Comparison of ENCODE assay signal across 25 cellular contexts in genomic region chr10:92837462-92837861, GRCh38.
"Had no signal": no experiment of that assay in that cellular context is flagged by ENCODE, and none has a peak within 500 bp of the region (broad histone marks: within the 10 kb centered on the region; RNA-seq: fewer than 3 reads in every experiment).

No MANE protein-coding gene starts in this region.

- H3K36me3 Mint-ChIP-seq: T-cell had no signal

- DNase-seq: activated B cell treated with CpG ODN at 0.5 μM for 24 hours; activated CD4-positive, alpha-beta T cell treated with anti-CD3 and anti-CD28 coated beads, Interleukin-2, amount 50 U/mL, for 4 hours; activated CD8-positive, alpha-beta memory T cell treated with anti-CD3 and anti-CD28 coated beads, Interleukin-2, amount 50 U/mL, for 48 hours; activated gamma-delta T cell; activated naive CD4-positive, alpha-beta T cell treated with anti-CD3 and anti-CD28 coated beads, Interleukin-2, amount 50 U/mL, for 16 hours; activated T-cell treated with anti-CD3 and anti-CD28 coated beads, Interleukin-2, amount 50 U/mL, for 24 hours; amniotic stem cell; foreskin keratinocyte; left lung; lower lobe of right lung; mesenchymal stem cell; occipital lobe; stimulated activated CD4-positive, alpha-beta T cell treated with anti-CD3 and anti-CD28 coated beads, Interleukin-2, amount 100 ng/mL, for 48 hours; stimulated activated naive CD4-positive, alpha-beta T cell treated with Interleukin-2 at 50 U/mL for 16 hours; T-cell had no signal

- H3K4me3 Mint-ChIP-seq: activated B cell treated with CpG ODN at 0.5 μM for 24 hours; activated T-cell treated with anti-CD3 and anti-CD28 coated beads, Interleukin-2, amount 50 U/mL, for 24 hours; T-cell; T-helper 2 cell treated with Interferon-gamma antibody and Interleukin-4, amounts not matched to agents 5 μg/mL and 100 μg/mL, for 36 hours had no signal

- ATAC-seq: esophagus mucosa, foreskin keratinocyte, left lung, lower lobe of right lung, T-cell had no signal

- H3K79me2 ChIP-seq: parathyroid adenoma had no signal

- H3K4me1 ChIP-seq: left lung, lower lobe of right lung, right atrium auricular region had no signal

- H3K4me3 ChIP-seq: coronary artery, left lung, lower lobe of right lung, right atrium auricular region, thoracic aorta had no signal

- H3K27me3 ChIP-seq: brain microvascular endothelial cell, foreskin keratinocyte, left lung, right atrium auricular region had no signal

- H3K36me3 ChIP-seq: brain microvascular endothelial cell, left lung, lower lobe of right lung, right atrium auricular region, thoracic aorta had no signal

- H3K9me3 Mint-ChIP-seq: activated B cell treated with CpG ODN at 0.5 μM for 24 hours; activated T-cell treated with anti-CD3 and anti-CD28 coated beads, Interleukin-2, amount 50 U/mL, for 24 hours; T-cell; T-helper 2 cell treated with Interferon-gamma antibody and Interleukin-4, amounts not matched to agents 5 μg/mL and 100 μg/mL, for 36 hours had no signal

- H3K27ac ChIP-seq: brain microvascular endothelial cell, coronary artery, foreskin keratinocyte, left lung, lower lobe of right lung, parathyroid adenoma, right atrium auricular region, thoracic aorta had no signal

- FAIRE-seq: astrocyte, islet of Langerhans, urothelium cell line had no signal

- H3K9ac ChIP-seq: parathyroid adenoma had no signal

- H3K27ac Mint-ChIP-seq: activated B cell treated with CpG ODN at 0.5 μM for 24 hours; activated T-cell treated with anti-CD3 and anti-CD28 coated beads, Interleukin-2, amount 50 U/mL, for 24 hours; T-cell; T-helper 2 cell treated with Interferon-gamma antibody and Interleukin-4, amounts not matched to agents 5 μg/mL and 100 μg/mL, for 36 hours had no signal

- H3K27me3 Mint-ChIP-seq: activated B cell treated with CpG ODN at 0.5 μM for 24 hours; activated T-cell treated with anti-CD3 and anti-CD28 coated beads, Interleukin-2, amount 50 U/mL, for 24 hours; T-cell had no signal

- H3K4me1 Mint-ChIP-seq: T-cell had no signal

- H3K9me3 ChIP-seq: left lung, lower lobe of right lung, right atrium auricular region, thoracic aorta had no signal

- H2AFZ ChIP-seq: parathyroid adenoma had no signal
